Comparison of ENCODE assay signal across 1 cellular context in genomic region chr14:33510991-33511390, GRCh38.
TF ChIP-seq lines count a peak whose summit lies in the region.

No MANE protein-coding gene starts in this region.

TF ChIP-seq in SK-N-SH, 30 proteins besides CTCF, POLR2A, EP300 and RAD21 (continued from another document):
- no peak for TF ChIP-seq REST (IDR thresholded peaks at IDR 0.05; ENCODE audit: low read depth, low read length)
- no peak for TF ChIP-seq GABPA (IDR thresholded peaks at IDR 0.05; ENCODE audit: low read depth)
- no peak for TF ChIP-seq RXRA (IDR thresholded peaks at IDR 0.05; ENCODE audit: borderline replicate concordance, low read depth)
- TF ChIP-seq USF1 (IDR thresholded peaks at IDR 0.05; ENCODE audit: borderline replicate concordance, low read depth): no peak
- TF ChIP-seq SIN3A (IDR thresholded peaks at IDR 0.05; ENCODE audit: borderline replicate concordance, low read depth, low read length): no peak
